18 cellular contexts compared by ENCODE assay signal in the genomic region with DNA sequence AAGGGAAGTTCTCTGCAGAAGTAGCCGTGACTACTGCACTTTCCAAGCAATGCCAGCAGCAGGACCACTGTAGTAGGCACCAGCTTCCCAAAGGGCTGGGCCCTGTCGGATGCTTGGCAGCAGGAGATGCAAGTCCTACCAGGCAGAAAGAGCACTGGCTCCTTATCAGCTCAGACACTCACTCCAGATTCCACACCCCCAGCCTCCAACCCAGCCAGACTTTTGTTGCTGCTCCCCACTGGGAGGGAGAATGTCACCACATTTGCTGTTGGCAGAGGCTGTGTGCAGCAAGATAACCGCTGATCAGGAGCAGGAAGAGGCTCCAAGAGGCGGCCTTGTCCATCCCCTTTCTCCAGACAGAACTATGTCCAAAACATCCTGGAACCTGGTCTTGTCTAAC.
"Had no signal": no experiment of that assay in that cellular context is flagged by ENCODE, and none has a peak within 500 bp of the region (broad histone marks: within the 10 kb centered on the region; RNA-seq: fewer than 3 reads in every experiment).

No MANE protein-coding gene starts in this region.

- H3K4me1 Mint-ChIP-seq: central memory CD8-positive, alpha-beta T cell; immature natural killer cell had no signal

- H3K36me3 Mint-ChIP-seq: activated naive CD4-positive, alpha-beta T cell treated with anti-CD3 and anti-CD28 coated beads, Interleukin-2, amount 50 U/mL, for 72 hours; immature natural killer cell had no signal

- H3K9me3 Mint-ChIP-seq: activated naive CD4-positive, alpha-beta T cell treated with anti-CD3 and anti-CD28 coated beads, Interleukin-2, amount 50 U/mL, for 72 hours; activated T-cell treated with anti-CD3 and anti-CD28 coated beads, Interleukin-2, amount 50 U/mL, for 24 hours; central memory CD8-positive, alpha-beta T cell; immature natural killer cell; neural progenitor cell; stimulated activated naive CD8-positive, alpha-beta T cell treated with anti-CD3 and anti-CD28 coated beads, Interleukin-15, amount 100 ng/mL, for 72 hours had no signal

- H3K4me1 ChIP-seq: spleen had no signal

- H3K36me3 ChIP-seq: neural progenitor cell, ovary, spleen, thoracic aorta had no signal

- H3K9me3 ChIP-seq: ovary, sigmoid colon, spleen, thoracic aorta had no signal

- H3K4me3 Mint-ChIP-seq: activated T-cell treated with anti-CD3 and anti-CD28 coated beads, Interleukin-2, amount 50 U/mL, for 24 hours; central memory CD8-positive, alpha-beta T cell; immature natural killer cell; neural progenitor cell; stimulated activated naive CD8-positive, alpha-beta T cell treated with anti-CD3 and anti-CD28 coated beads, Interleukin-15, amount 100 ng/mL, for 72 hours; T-helper 17 cell had no signal

- H3K27me3 ChIP-seq: neural progenitor cell, ovary, sigmoid colon, spleen had no signal

- ATAC-seq: activated naive CD4-positive, alpha-beta T cell treated with anti-CD3 and anti-CD28 coated beads, Interleukin-2, amount 50 U/mL, for 72 hours; stimulated activated naive CD8-positive, alpha-beta T cell treated with anti-CD3 and anti-CD28 coated beads, Interleukin-15, amount 100 ng/mL, for 72 hours; T-helper 17 cell had no signal

- H3K4me3 ChIP-seq: lung, neural progenitor cell, ovary, sigmoid colon, spleen, thoracic aorta had no signal

- H3K27ac Mint-ChIP-seq: activated naive CD4-positive, alpha-beta T cell treated with anti-CD3 and anti-CD28 coated beads, Interleukin-2, amount 50 U/mL, for 72 hours; activated T-cell treated with anti-CD3 and anti-CD28 coated beads, Interleukin-2, amount 50 U/mL, for 24 hours; immature natural killer cell; neural progenitor cell; stimulated activated naive CD8-positive, alpha-beta T cell treated with anti-CD3 and anti-CD28 coated beads, Interleukin-15, amount 100 ng/mL, for 72 hours had no signal

- DNase-seq: activated CD4-positive, alpha-beta T cell treated with anti-CD3 and anti-CD28 coated beads for 1 hour; activated CD4-positive, alpha-beta T cell treated with anti-CD3 and anti-CD28 coated beads, Interleukin-2, amount 50 U/mL, for 4 hours; activated effector memory CD4-positive, alpha-beta T cell treated with Interleukin-2 at 50 U/mL for 16 hours; activated T-cell treated with anti-CD3 and anti-CD28 coated beads, Interleukin-2, amount 50 U/mL, for 24 hours; effector CD8-positive, alpha-beta T cell; foreskin melanocyte; immature natural killer cell; midbrain; ovary; sigmoid colon; spleen; stimulated activated naive CD8-positive, alpha-beta T cell treated with anti-CD3 and anti-CD28 coated beads, Interleukin-15, amount 100 ng/mL, for 72 hours; T-helper 17 cell had no signal

- H3K27ac ChIP-seq: neural progenitor cell, ovary, sigmoid colon, spleen, thoracic aorta had no signal
